Comparison of ENCODE assay signal across 8 cellular contexts in the genomic region with DNA sequence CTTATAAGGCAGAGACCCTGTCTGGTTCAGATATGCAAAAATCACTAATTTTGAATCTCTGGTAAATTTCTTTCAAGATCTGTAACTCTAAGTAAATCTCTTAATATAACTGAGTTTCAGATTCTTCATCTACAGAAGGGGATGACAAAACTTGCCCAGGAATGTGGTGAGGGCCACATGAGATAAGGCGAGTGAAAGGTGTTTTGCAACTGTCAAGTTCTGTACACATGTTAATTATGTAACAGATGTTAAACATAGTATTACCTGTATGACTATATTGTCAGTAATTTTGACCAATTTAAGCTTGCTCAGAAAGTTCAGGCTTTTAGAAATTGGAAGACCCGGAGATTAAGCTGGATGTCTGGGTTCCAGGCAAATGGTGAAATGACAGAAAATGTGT. TPM values are rescaled to one million over a fixed set of nuclear protein-coding genes. Genes with fewer than 3 reads are reported as not detected.
DNase-seq lines count a peak whose midpoint lies in the region; ATAC-seq, FAIRE-seq and TF ChIP-seq lines count a peak whose summit lies in the region.
"Had no signal": no experiment of that assay in that cellular context is flagged by ENCODE, and none has a peak within 500 bp of the region (broad histone marks: within the 10 kb centered on the region; RNA-seq: fewer than 3 reads in every experiment).

No MANE protein-coding gene starts in this region.

- H3K56ac ChIP-seq in H1 (replicated peaks; ENCODE audit: insufficient read length, low read depth, low read length), result no peak overlapping the region

- no peak overlapping the region for H2BK20ac ChIP-seq in H1 (ENCODE audit: low read length)

- POLR2A ChIA-PET in PC-3 (lab: Charles Lee; ENCODE audit: unreplicated experiment) (no interaction called here), H1 (lab: Charles Lee; ENCODE audit: partially characterized antibody) (no interaction called here)

- H2BK12ac ChIP-seq in H1 (ENCODE audit: low read depth, low read length), result 0 out of 2 replicates have a peak overlapping the region, but pooled peaks have one; percentile 42

- H3K4ac ChIP-seq in H1 (replicated peaks; ENCODE audit: insufficient read length, low read depth, low read length), result no peak overlapping the region

- WGBS in H1 (ENCODE audit: extremely low coverage in 1 of 2, insufficient coverage in 1 of 2, insufficient read length in 1 of 2, insufficient replicate concordance in 2 of 2, low coverage in 1 of 2, low lambda C conversion rate in 2 of 2, missing lambda C conversion rate in 1 of 2), 2 experiments, result 79% methylated on average over 2 of the region's 2 CpGs; no CpG with 5 or more reads in 1 of the 2 experiments
- WGBS in mesodermal cell (ENCODE audit: insufficient coverage in 2 of 2), 2 experiments, result 86 to 100% methylated on average over 1 of the region's 2 CpGs

- DNase-seq in PC-3 (no peak), H1 (ENCODE audit: low read depth in 1 of 2, low spot score in 2 of 2) (no peak), tibial artery (no peak), NCI-H1092 (lab: John Stamatoyannopoulos, UW) (no peak), CD1c-positive myeloid dendritic cell (ENCODE audit: extremely low spot score) (no peak), KBM-7 (no peak)
- DNase-seq: NCI-H526 treated with DMSO at 0.1 percent for 48 hours had no signal

- H2BK5ac ChIP-seq in H1 (ENCODE audit: low read depth, low read length), result no peak overlapping the region

- intact Hi-C loops in PC-3 (cut with micrococcal nuclease) (no loop called here), tibial artery (cut with DNase I; ENCODE audit: low total_unique reads) (no loop called here)

- no peaks in the 10 kb centered on the region for H3F3A ChIP-seq in PC-3 (ENCODE audit: low read length, unreplicated experiment)

- H2BK120ac ChIP-seq in H1 (replicated peaks; ENCODE audit: low read depth, low read length), result no peak overlapping the region

- peaks cover 15% of the 10 kb centered on the region; the same call in 1 of the 2 replicates for H3K4me1 ChIP-seq in PC-3 (ENCODE audit: insufficient read depth, low read length)
- H3K4me1 ChIP-seq in H1 (replicated peaks in 1 of 4; ENCODE audit: control insufficient read depth in 3 of 4, insufficient read depth in 4 of 4, low read length in 3 of 4), result peaks cover 0 to 2% (median 0%) of the 10 kb centered on the region in 4 experiments; a peak in 2 of 7 replicates
- no peaks in the 10 kb centered on the region for H3K4me1 ChIP-seq in mesodermal cell (ENCODE audit: control insufficient read depth, insufficient read depth, low read length, poor library complexity, severe bottlenecking)
- peaks cover 0 to 3% (median 0%) of the 10 kb centered on the region in 4 donors for H3K4me1 ChIP-seq in tibial artery

- H3K27ac ChIP-seq in PC-3 (ENCODE audit: low read length) (no peak overlapping the region), H1 (ENCODE audit: low read depth, low read length) (no peak overlapping the region), mesodermal cell (ENCODE audit: low read depth, low read length, severe bottlenecking) (no peak overlapping the region), tibial artery (peak overlapping the region; percentile 59 to 61)

- peaks cover 4% of the 10 kb centered on the region; the same call in 1 of the 2 replicates for H3K23me2 ChIP-seq in H1 (ENCODE audit: low read depth, low read length)

- H2AK5ac ChIP-seq in H1 (ENCODE audit: low read depth, low read length), result no peak overlapping the region

- CTCF ChIA-PET in PC-3 (lab: Charles Lee), result no interaction called here
- CTCF ChIA-PET in H1 (lab: Charles Lee; ENCODE audit: partially characterized antibody), result interaction anchor here (0.8 to 1.3 kb wide), 4 partner anchors 9 to 128 kb away, joined by 3 to 4 read pairs (median 3); no protein-coding TSS in a partner anchor

- H2AFZ ChIP-seq in PC-3 (ENCODE audit: low read length) (peak overlapping the region; percentile 100), H1 (ENCODE audit: low read length) (peak overlapping the region; percentile 81; the same call in 1 of the 2 replicates)

- H3K4me3 ChIP-seq in PC-3 (ENCODE audit: low read length), result peak overlapping the region; percentile 92
- H3K4me3 ChIP-seq in H1 (ENCODE audit: extremely low read depth in 1 of 4, insufficient read depth in 2 of 4, low read depth in 3 of 4, low read length in 4 of 4), result peak overlapping the region; percentile 50 to 74 (median 61)
- peak overlapping the region; percentile 46 for H3K4me3 ChIP-seq in mesodermal cell (ENCODE audit: extremely low read depth, insufficient read depth, low read length, poor library complexity, severe bottlenecking)
- peak overlapping the region; percentile 69 to 84 for H3K4me3 ChIP-seq in tibial artery

- H3K36me3 ChIP-seq in PC-3 (ENCODE audit: low read depth, low read length) (no peaks in the 10 kb centered on the region), H1 (ENCODE audit: control insufficient read depth in 2 of 4, insufficient read depth in 4 of 4, low read length in 3 of 4) (no peaks in the 10 kb centered on the region), mesodermal cell (ENCODE audit: control insufficient read depth, insufficient read depth, low read length) (no peaks in the 10 kb centered on the region), tibial artery (no peaks in the 10 kb centered on the region)

- no peak overlapping the region for H4K91ac ChIP-seq in H1 (replicated peaks; ENCODE audit: insufficient read length, low read length)

- no peak for FAIRE-seq in H1 (lab: Jason Lieb, UNC)

- no peak overlapping the region for H2BK15ac ChIP-seq in H1 (ENCODE audit: low read length)

- H3K23ac ChIP-seq in H1 (ENCODE audit: insufficient read length), result no peak overlapping the region

- in situ Hi-C loops in KBM-7 (cut with MboI; ENCODE audit: low pct_unique_long_range_greater_than_20kb, low sequenced_read_pairs), result no loop called here

- ATAC-seq in PC-3, result no peak

- TF ChIP-seq RAD21 in H1 (IDR thresholded peaks at IDR 0.05 in 1 of 2, conservative IDR thresholded peaks at IDR 0.05 in 1 of 2; ENCODE audit: low read depth in 2 of 2, low read length in 2 of 2), result no peak

- H3K18ac ChIP-seq in H1 (ENCODE audit: extremely low read depth, low read length), result no peak overlapping the region

- no peak overlapping the region for H4K5ac ChIP-seq in H1 (ENCODE audit: insufficient read length, low read depth, low read length)

- H3K79me1 ChIP-seq in H1 (ENCODE audit: low read depth, low read length), result no peaks in the 10 kb centered on the region

- TF ChIP-seq CTCF in PC-3 (conservative IDR thresholded peaks at IDR 0.05; ENCODE audit: low read depth, low read length) (no peak), H1 (IDR thresholded peaks at IDR 0.05; ENCODE audit: control extremely low read depth in 1 of 3, insufficient read depth in 1 of 3, low read depth in 1 of 3, low read length in 3 of 3) (no peak), tibial artery (IDR thresholded peaks at IDR 0.05) (no peak)

- H3K4me2 ChIP-seq in PC-3 (ENCODE audit: low read length) (peak overlapping the region; percentile 91), H1 (ENCODE audit: insufficient read depth in 1 of 2, low read depth in 2 of 2, low read length in 2 of 2) (peak overlapping the region; percentile 87 to 100)

- BruUV-seq in PC-3 (replicated peaks; lab: Mats Ljungman, UMichigan), result no TSS peak

- no peak for TF ChIP-seq EP300 in H1 (IDR thresholded peaks at IDR 0.05; ENCODE audit: borderline replicate concordance in 1 of 2, low read depth in 2 of 2, low read length in 2 of 2)

- no peak overlapping the region for H3K14ac ChIP-seq in H1 (ENCODE audit: insufficient read length)

- H3K9me2 ChIP-seq in PC-3 (replicated peaks; ENCODE audit: low read length), result no peaks in the 10 kb centered on the region

- H4K8ac ChIP-seq in H1 (ENCODE audit: extremely low read depth, insufficient read depth, low read length), result no peak overlapping the region

- H3K27me3 ChIP-seq in PC-3 (ENCODE audit: low read length) (no peaks in the 10 kb centered on the region), H1 (replicated peaks in 1 of 4; ENCODE audit: control insufficient read depth in 3 of 4, extremely low read depth in 1 of 4, insufficient read depth in 3 of 4, low read length in 3 of 4) (peaks cover 0 to 17% (median 13%) of the 10 kb centered on the region in 4 experiments; a peak in 6 of 7 replicates), tibial artery (no peaks in the 10 kb centered on the region)

- H3K79me2 ChIP-seq in PC-3 (ENCODE audit: low read length), result no peaks in the 10 kb centered on the region
- no peaks in the 10 kb centered on the region for H3K79me2 ChIP-seq in H1 (ENCODE audit: control insufficient read depth in 1 of 2, insufficient read depth in 2 of 2, low read length in 2 of 2)

- H3K9me3 ChIP-seq in PC-3 (ENCODE audit: low read length), result no peaks in the 10 kb centered on the region
- no peaks in the 10 kb centered on the region for H3K9me3 ChIP-seq in H1 (ENCODE audit: insufficient read depth in 2 of 2, low read depth in 1 of 2, low read length in 1 of 2)
- no peaks in the 10 kb centered on the region for H3K9me3 ChIP-seq in mesodermal cell (ENCODE audit: control insufficient read depth, low read length)
- no peaks in the 10 kb centered on the region for H3K9me3 ChIP-seq in tibial artery

- H4K20me1 ChIP-seq in PC-3 (ENCODE audit: low read length), result no peaks in the 10 kb centered on the region
- H4K20me1 ChIP-seq in H1 (replicated peaks in 1 of 2; ENCODE audit: control insufficient read depth in 1 of 2, insufficient read depth in 2 of 2, low read length in 2 of 2), result no peaks in the 10 kb centered on the region

- no peak for TF ChIP-seq POLR2A in H1 (IDR thresholded peaks at IDR 0.05; ENCODE audit: control extremely low read depth in 1 of 2, low read depth in 2 of 2, low read length in 2 of 2)

- H3K9ac ChIP-seq in PC-3 (ENCODE audit: low read length), result peak overlapping the region; percentile 9; the same call in 1 of the 2 replicates
- peak overlapping the region in 1 of 4 experiments; percentile 44; a peak in 1 of 7 replicates for H3K9ac ChIP-seq in H1 (replicated peaks in 1 of 4; ENCODE audit: extremely low read depth in 1 of 4, low read depth in 3 of 4, low read length in 3 of 4)

TF ChIP-seq in H1, 55 proteins besides CTCF, POLR2A, EP300 and RAD21 (continues in another document):
- no peak for TF ChIP-seq SP4 (IDR thresholded peaks at IDR 0.05; ENCODE audit: low read length)
- TF ChIP-seq JUN (IDR thresholded peaks at IDR 0.05; ENCODE audit: low read depth, low read length), result no peak
- TF ChIP-seq CTBP2 (IDR thresholded peaks at IDR 0.05; ENCODE audit: borderline replicate concordance, insufficient read depth, insufficient read length, low read length), result no peak

RNA-seq across cellular contexts. Expression of gene GLRB, which starts 0.5 kb away (rescaled TPM):
- total RNA-seq in PC-3 (2014; rRNA removed), result 2.8 and 4.1 TPM in 2 replicates
- 0.54 and 1.1 TPM in 2 replicates for total RNA-seq in H1 (2021; fragmentation: NEBNext Ultra II Directional; extraction: Animal tissue kit (Norgen Biotek cat#: 25700))
- polyA plus RNA-seq in H1 (2011; rRNA removed), result 0.33 and 0.36 TPM in 2 replicates
- 0.67 TPM for polyA plus RNA-seq in H1 (2011; cell fraction: cytosol; rRNA removed)
- 0.16 TPM for polyA plus RNA-seq in H1 (2011; cell fraction: nucleus; rRNA removed)
- 0.56 to 1.2 TPM (median 0.73 TPM) in 4 replicates for polyA plus RNA-seq in H1 (2012, experiment 1 of 2)
- polyA plus RNA-seq in H1 (2012, experiment 2 of 2), result 0.09 TPM
- polyA plus RNA-seq in H1 (2013, experiment 1 of 2), result 0.47 TPM
- 0.44 TPM for polyA plus RNA-seq in H1 (2013, experiment 2 of 2)
- 1.0 and 1.2 TPM in 2 replicates for polyA minus RNA-seq in H1 (2011; rRNA and poly(A)+ RNA removed)
- 1.3 TPM for polyA minus RNA-seq in H1 (2011; cell fraction: cytosol; rRNA and poly(A)+ RNA removed)
- polyA minus RNA-seq in H1 (2011; cell fraction: nucleus; rRNA and poly(A)+ RNA removed), result 1.1 TPM
- 1.5 TPM for polyA plus RNA-seq in mesodermal cell (2013, experiment 1 of 2)
- polyA plus RNA-seq in mesodermal cell (2013, experiment 2 of 2), result 0.76 TPM

Comparison
In these comparisons a context has a peak if more than half of its experiments do, and no peak if none do; other contexts are left out.
1. H3K27ac ChIP-seq: peak in tibial artery (2 of 2); none in PC-3 (single experiment), H1 (single experiment) and mesodermal cell (single experiment).
2. Peak in every context shown above with its lines, with median percentiles within 50 percentile points of each other: H3K4me3 ChIP-seq.